Comparison of ENCODE assay signal across 14 cellular contexts in the genomic region with DNA sequence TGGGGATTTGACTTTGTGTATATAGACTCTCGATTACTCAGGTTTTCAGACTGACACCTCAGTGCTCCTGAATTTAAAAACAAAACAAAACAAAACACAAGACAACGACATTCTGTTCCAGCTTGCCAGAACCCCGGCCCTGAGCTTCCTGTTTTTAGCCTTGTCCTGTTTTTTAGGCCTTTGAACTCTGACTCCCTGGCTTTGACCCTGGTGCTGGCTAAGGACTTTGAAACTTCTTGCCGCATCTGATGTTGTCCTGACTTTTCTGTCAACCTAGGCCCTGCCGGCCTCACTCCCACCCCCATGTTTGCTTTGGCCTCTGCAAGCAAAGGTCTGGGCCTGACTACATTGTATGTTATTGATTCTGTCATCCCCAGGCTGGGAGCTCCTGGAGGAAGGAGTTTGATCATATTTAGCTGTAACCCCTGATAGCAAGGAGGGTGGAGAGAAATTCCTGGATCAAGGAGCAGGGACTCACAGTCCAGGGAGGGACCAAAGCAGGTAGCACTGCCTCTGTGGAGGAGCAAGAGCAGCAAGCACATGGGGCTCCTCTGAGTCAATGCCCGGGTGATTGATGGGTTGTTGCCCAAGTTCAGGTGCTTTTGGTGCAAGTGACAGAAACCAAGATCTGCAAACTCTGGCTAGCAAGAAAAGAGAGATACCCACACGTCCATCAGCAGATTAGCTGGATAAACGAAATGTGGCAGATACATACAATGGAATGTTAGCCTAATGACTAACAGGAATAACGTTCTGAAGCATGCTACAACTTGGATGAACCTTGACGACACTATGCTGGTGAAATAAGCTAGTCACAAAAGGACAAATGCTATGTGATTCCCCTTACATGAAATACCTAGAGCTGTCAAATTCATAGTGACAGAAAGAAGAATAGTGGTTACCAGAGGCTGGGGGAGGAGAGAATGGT. TPM values are rescaled to one million over a fixed set of nuclear protein-coding genes. Genes with fewer than 3 reads are reported as not detected.
DNase-seq lines count a peak whose midpoint lies in the region; ATAC-seq and TF ChIP-seq lines count a peak whose summit lies in the region.
"Had no signal": no experiment of that assay in that cellular context is flagged by ENCODE, and none has a peak within 500 bp of the region (broad histone marks: within the 10 kb centered on the region; RNA-seq: fewer than 3 reads in every experiment).

No MANE protein-coding gene starts in this region.

- TF ChIP-seq CTCF in RWPE2 (IDR thresholded peaks at IDR 0.05; ENCODE audit: poor library complexity, severe bottlenecking) (no peak), fibroblast of pulmonary artery (IDR thresholded peaks at IDR 0.05; ENCODE audit: low read length, missing control alignments) (no peak)

- no peak overlapping the region for H2BK15ac ChIP-seq in neuronal stem cell (ENCODE audit: low read length)

- H3K4me3 ChIP-seq in RWPE2 (ENCODE audit: severe bottlenecking) (no peak overlapping the region), fibroblast of pulmonary artery (replicated peaks; ENCODE audit: low read depth, low read length) (no peak overlapping the region), neuronal stem cell (ENCODE audit: low read length in 2 of 2) (no peak overlapping the region)

- no peak overlapping the region for H2AK5ac ChIP-seq in neuronal stem cell (ENCODE audit: low read depth, low read length)

- no CpG with 5 or more reads among the region's 10 CpGs for WGBS in neuronal stem cell (ENCODE audit: extremely low coverage in 2 of 2, insufficient read length in 2 of 2, insufficient replicate concordance in 1 of 2), 2 donors

- DNase-seq in HCEC 1CT (peak; percentile 24), RWPE2 (ENCODE audit: low spot score) (no peak), fibroblast of pulmonary artery (ENCODE audit: low read depth) (peak; percentile 5), neuronal stem cell (ENCODE audit: low spot score) (no peak), NOMO-1 (lab: John Stamatoyannopoulos, UW; ENCODE audit: unreplicated experiment in 2 of 2) (no peak), NCI-H345 treated with DMSO at 0.1 percent for 48 hours (lab: John Stamatoyannopoulos, UW; ENCODE audit: unreplicated experiment) (no peak), NCI-H128 (lab: John Stamatoyannopoulos, UW; ENCODE audit: unreplicated experiment) (no peak)
- DNase-seq: amniotic stem cell; CD4-positive, alpha-beta memory T cell; NCI-H526; T-helper 1 cell had no signal

- no peak overlapping the region for H4K8ac ChIP-seq in neuronal stem cell (ENCODE audit: low read depth, low read length)

- no peak overlapping the region for H3K23ac ChIP-seq in neuronal stem cell (ENCODE audit: low read depth, low read length, poor library complexity)

- no peak overlapping the region for H3K9ac ChIP-seq in neuronal stem cell (ENCODE audit: low read depth, low read length, poor library complexity)

- peaks cover 3% of the 10 kb centered on the region for H3K9me3 ChIP-seq in RWPE2 (ENCODE audit: severe bottlenecking)
- no peaks in the 10 kb centered on the region for H3K9me3 ChIP-seq in neuronal stem cell (replicated peaks in 1 of 2; ENCODE audit: control insufficient read depth in 2 of 2, insufficient read depth in 1 of 2, low read depth in 1 of 2, low read length in 2 of 2)

- H3K4me2 ChIP-seq in neuronal stem cell (ENCODE audit: insufficient read depth, low read length, poor library complexity, severe bottlenecking), result no peak overlapping the region

- H3K14ac ChIP-seq in neuronal stem cell (ENCODE audit: low read length), result no peak overlapping the region

- ATAC-seq in RWPE2 (ENCODE audit: low read depth) (peak; percentile 86), HG03045 (IDR thresholded peaks at IDR 0.05; ENCODE audit: unreplicated experiment) (no peak)
- ATAC-seq: HCT116 had no signal

- H3K4me1 ChIP-seq in RWPE2 (ENCODE audit: insufficient read depth, poor library complexity, severe bottlenecking) (peaks cover 11% of the 10 kb centered on the region), neuronal stem cell (ENCODE audit: control insufficient read depth in 2 of 2, insufficient read depth in 1 of 2, low read depth in 1 of 2, low read length in 2 of 2) (no peaks in the 10 kb centered on the region)

- no peak overlapping the region for H3K18ac ChIP-seq in neuronal stem cell (ENCODE audit: low read length)

- H3K27ac ChIP-seq in RWPE2 (ENCODE audit: poor library complexity, severe bottlenecking) (peak overlapping the region; percentile 13), neuronal stem cell (replicated peaks; ENCODE audit: low read length) (no peak overlapping the region)

- H3K79me1 ChIP-seq in neuronal stem cell (ENCODE audit: low read depth, low read length), result no peaks in the 10 kb centered on the region

- no peak overlapping the region for H2BK12ac ChIP-seq in neuronal stem cell (ENCODE audit: low read length)

- no peaks in the 10 kb centered on the region for H3K27me3 ChIP-seq in RWPE2 (ENCODE audit: insufficient read depth, poor library complexity, severe bottlenecking)
- H3K27me3 ChIP-seq in neuronal stem cell (ENCODE audit: control insufficient read depth in 3 of 3, insufficient read depth in 3 of 3, low read depth in 1 of 3, low read length in 3 of 3), result no peaks in the 10 kb centered on the region

- no peak overlapping the region for H4K91ac ChIP-seq in neuronal stem cell (ENCODE audit: low read depth, low read length, poor library complexity)

- H3K36me3 ChIP-seq in RWPE2 (ENCODE audit: low read depth), result no peaks in the 10 kb centered on the region
- H3K36me3 ChIP-seq in neuronal stem cell (replicated peaks in 1 of 2; ENCODE audit: control insufficient read depth in 2 of 2, insufficient read depth in 2 of 2, low read length in 2 of 2), result no peaks in the 10 kb centered on the region

- no peak overlapping the region for H2BK120ac ChIP-seq in neuronal stem cell (ENCODE audit: low read depth, low read length)

- no peak overlapping the region for H2BK5ac ChIP-seq in neuronal stem cell (ENCODE audit: low read length)

- H2AFZ ChIP-seq in neuronal stem cell (ENCODE audit: low read length), result peak overlapping the region; percentile 30

- no peak overlapping the region for H3K4ac ChIP-seq in neuronal stem cell (ENCODE audit: low read length)

RNA-seq across cellular contexts. Expression of gene CCL16, which starts 7.7 kb away (rescaled TPM):
- not detected for polyA plus RNA-seq in neuronal stem cell (2013, experiment 1 of 2)
- not detected for polyA plus RNA-seq in neuronal stem cell (2013, experiment 2 of 2)
- polyA plus RNA-seq: CD4-positive, alpha-beta memory T cell had no signal

RNA-seq across cellular contexts. Expression of gene CCL14, which starts 12.9 kb away (rescaled TPM):
- polyA plus RNA-seq in neuronal stem cell (2013, experiment 1 of 2), result not detected
- not detected for polyA plus RNA-seq in neuronal stem cell (2013, experiment 2 of 2)
- polyA plus RNA-seq: CD4-positive, alpha-beta memory T cell had no signal

RNA-seq across cellular contexts. Expression of gene CCL15, which starts 27.8 kb away (rescaled TPM):
- polyA plus RNA-seq in neuronal stem cell (2013, experiment 1 of 2), result not detected
- polyA plus RNA-seq in neuronal stem cell (2013, experiment 2 of 2), result not detected
- polyA plus RNA-seq: CD4-positive, alpha-beta memory T cell had no signal

RNA-seq across cellular contexts. Expression of gene LYZL6, which starts 30.1 kb away (rescaled TPM):
- polyA plus RNA-seq in neuronal stem cell (2013, experiment 1 of 2), result not detected
- not detected for polyA plus RNA-seq in neuronal stem cell (2013, experiment 2 of 2)
- polyA plus RNA-seq: CD4-positive, alpha-beta memory T cell; esophagus had no signal

RNA-seq across cellular contexts. Expression of gene RDM1, which starts 43.0 kb away (rescaled TPM):
- 19.7 TPM for polyA plus RNA-seq in neuronal stem cell (2013, experiment 1 of 2)
- polyA plus RNA-seq in neuronal stem cell (2013, experiment 2 of 2), result 21.0 TPM

Comparison
In these comparisons a context has a peak if more than half of its experiments do, and no peak if none do; other contexts are left out.
1. DNase-seq: peak in HCEC 1CT (single experiment) and fibroblast of pulmonary artery (single experiment); none in RWPE2 (single experiment), neuronal stem cell (single experiment), NOMO-1 (0 of 2), NCI-H345 treated with DMSO at 0.1 percent for 48 hours (single experiment) and NCI-H128 (single experiment).